Comparison of ENCODE assay signal across 24 cellular contexts in the genomic region with DNA sequence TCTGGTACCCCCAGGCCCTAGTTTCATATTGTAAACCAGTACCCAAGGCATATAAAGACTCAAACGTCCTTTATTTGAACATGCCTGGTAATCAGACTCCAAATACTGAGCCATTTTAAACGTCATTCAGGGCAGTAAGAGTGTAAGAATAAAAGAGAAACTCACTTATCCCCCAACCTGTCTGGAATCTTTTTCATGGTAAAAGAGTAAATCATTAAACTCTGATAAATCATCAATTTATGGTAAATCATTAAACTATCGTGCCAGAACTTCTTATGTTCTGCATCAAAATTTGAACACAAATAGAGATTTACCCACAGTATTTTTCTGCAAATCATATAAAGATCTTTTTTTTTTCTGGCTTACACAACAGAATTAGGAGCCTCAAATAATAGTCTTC.
"Had no signal": no experiment of that assay in that cellular context is flagged by ENCODE, and none has a peak within 500 bp of the region (broad histone marks: within the 10 kb centered on the region; RNA-seq: fewer than 3 reads in every experiment).

No MANE protein-coding gene starts in this region.

- FAIRE-seq: colon had no signal

- H3K9me3 ChIP-seq: esophagus squamous epithelium, left lung, lower lobe of right lung, prostate gland, spleen, testis, transverse colon had no signal

- H3K4me1 ChIP-seq: esophagus squamous epithelium, foreskin keratinocyte, left lung, lower lobe of right lung, parathyroid adenoma, prostate gland, spleen, testis, transverse colon had no signal

- H3K27me3 ChIP-seq: esophagus squamous epithelium, foreskin keratinocyte, hepatocyte, left lung, spleen, testis, transverse colon had no signal

- DNase-seq: cerebellar nuclear complex; effector memory CD8-positive, alpha-beta T cell; esophagus squamous epithelium; foreskin keratinocyte; head of caudate nucleus; left lung; lower lobe of right lung; midbrain; occipital lobe; retina; spleen; stimulated activated CD4-positive, alpha-beta T cell treated with anti-CD3 and anti-CD28 coated beads, Interleukin-15, amount 100 ng/mL, for 24 hours; stimulated activated CD4-positive, alpha-beta T cell treated with anti-CD3 and anti-CD28 coated beads, Interleukin-1b, Interleukin-23, amount 100 ng/mL, for 48 hours; stimulated activated CD4-positive, alpha-beta T cell treated with anti-CD3 and anti-CD28 coated beads, Interleukin-4, amount 100 ng/mL, for 24 hours; testis; transverse colon had no signal

- H3K36me3 ChIP-seq: esophagus squamous epithelium, left lung, lower lobe of right lung, prostate gland, spleen, transverse colon had no signal

- H3K27ac ChIP-seq: epithelial cell of prostate, esophagus squamous epithelium, foreskin keratinocyte, hepatocyte, left lung, lower lobe of right lung, parathyroid adenoma, prostate gland, spleen, testis, transverse colon had no signal

- ATAC-seq: effector memory CD8-positive, alpha-beta T cell; foreskin keratinocyte; left lung; lower lobe of right lung; natural killer cell treated with Interleukin-12 subunit alpha and Interleukin-12 subunit beta and Interleukin-15 and Interleukin-18, amount 100 ng/mL, for 72 hours; sciatic nerve; stimulated activated memory B cell treated with anti-CD40 and anti-IgM and Interleukin-4, amounts not matched to agents 10 μg/mL and 1 μg/mL and 100 μg/mL, for 72 hours had no signal

- H3K4me3 ChIP-seq: esophagus squamous epithelium, hepatocyte, left lung, lower lobe of right lung, prostate gland, spleen, testis, transverse colon had no signal
